In genomic region chr17:2083613-2084128, GRCh38 we compare ENCODE assay signal across 8 cellular contexts. TPM values are rescaled to one million over a fixed set of nuclear protein-coding genes. Genes with fewer than 3 reads are reported as not detected.
DNase-seq lines count a peak whose midpoint lies in the region; ATAC-seq, FAIRE-seq and TF ChIP-seq lines count a peak whose summit lies in the region.

No MANE protein-coding gene starts in this region.

- H3K79me1 ChIP-seq in neuronal stem cell (ENCODE audit: low read depth, low read length), result peaks cover 3% of the 10 kb centered on the region

- DNase-seq in GM06990 (ENCODE audit: extremely low read depth, insufficient read length), result no peak
- peak; percentile 22 for DNase-seq in HT-29 (ENCODE audit: low spot score)
- DNase-seq in colonic mucosa, result no peak
- DNase-seq in neuronal stem cell (ENCODE audit: low spot score), result no peak
- DNase-seq in RCC 7860 (ENCODE audit: low spot score), result no peak
- DNase-seq in NCI-H2029 (lab: John Stamatoyannopoulos, UW), result no peak
- DNase-seq in NCI-H1417 (lab: John Stamatoyannopoulos, UW), result no peak

- peak overlapping the region; percentile 31 to 76 for H3K9ac ChIP-seq in colonic mucosa (ENCODE audit: low read depth in 2 of 2, low read length in 2 of 2)
- no peak overlapping the region for H3K9ac ChIP-seq in neuronal stem cell (ENCODE audit: low read depth, low read length, poor library complexity)

- no peak for FAIRE-seq in RCC 7860 (lab: Jason Lieb, UNC)

- H2BK12ac ChIP-seq in neuronal stem cell (ENCODE audit: low read length), result no peak overlapping the region

- H3K4me3 ChIP-seq in GM06990 (replicated peaks; ENCODE audit: low read depth, low read length) (no peak overlapping the region), colonic mucosa (no peak overlapping the region), neuronal stem cell (ENCODE audit: low read length in 2 of 2) (no peak overlapping the region)

- H3K36me3 ChIP-seq in GM06990 (ENCODE audit: control insufficient read depth, insufficient read depth, low read length) (peaks cover 10% of the 10 kb centered on the region), colonic mucosa (no peaks in the 10 kb centered on the region), neuronal stem cell (replicated peaks in 1 of 2; ENCODE audit: control insufficient read depth in 2 of 2, insufficient read depth in 2 of 2, low read length in 2 of 2) (peaks cover 19 to 62% of the 10 kb centered on the region in 2 donors)

- no CpG with 5 or more reads among the region's 7 CpGs for WGBS in neuronal stem cell (ENCODE audit: extremely low coverage in 2 of 2, insufficient read length in 2 of 2, insufficient replicate concordance in 1 of 2), 2 donors

- no peak overlapping the region for H3K18ac ChIP-seq in neuronal stem cell (ENCODE audit: low read length)

- H3K14ac ChIP-seq in neuronal stem cell (ENCODE audit: low read length), result peak overlapping the region; percentile 67

- H4K91ac ChIP-seq in neuronal stem cell (ENCODE audit: low read depth, low read length, poor library complexity), result peak overlapping the region; percentile 25

- H3K4me1 ChIP-seq in colonic mucosa (peaks cover 20% of the 10 kb centered on the region), neuronal stem cell (ENCODE audit: control insufficient read depth in 2 of 2, insufficient read depth in 1 of 2, low read depth in 1 of 2, low read length in 2 of 2) (peaks cover 0 to 4% of the 10 kb centered on the region in 2 donors)

- no peaks in the 10 kb centered on the region for H3K9me3 ChIP-seq in colonic mucosa
- H3K9me3 ChIP-seq in neuronal stem cell (replicated peaks in 1 of 2; ENCODE audit: control insufficient read depth in 2 of 2, insufficient read depth in 1 of 2, low read depth in 1 of 2, low read length in 2 of 2), result no peaks in the 10 kb centered on the region

- ATAC-seq in GM21367 (IDR thresholded peaks at IDR 0.05; ENCODE audit: unreplicated experiment), result no peak

- H2BK120ac ChIP-seq in neuronal stem cell (ENCODE audit: low read depth, low read length), result no peak overlapping the region

- H2BK5ac ChIP-seq in neuronal stem cell (ENCODE audit: low read length), result no peak overlapping the region

- H4K8ac ChIP-seq in neuronal stem cell (ENCODE audit: low read depth, low read length), result no peak overlapping the region

- no peak overlapping the region for H2BK15ac ChIP-seq in neuronal stem cell (ENCODE audit: low read length)

- H3K27ac ChIP-seq in colonic mucosa (peak overlapping the region; percentile 96), neuronal stem cell (replicated peaks; ENCODE audit: low read length) (no peak overlapping the region)

- TF ChIP-seq CTCF in GM06990 (IDR thresholded peaks at IDR 0.05; ENCODE audit: insufficient read depth, low read length, poor library complexity, severe bottlenecking), result peak; percentile 19
- no peak for TF ChIP-seq CTCF in colonic mucosa (IDR thresholded peaks at IDR 0.05)

- intact Hi-C loops in colonic mucosa (cut with DNase I), result no loop called here

- no peak overlapping the region for H3K4ac ChIP-seq in neuronal stem cell (ENCODE audit: low read length)

- no peaks in the 10 kb centered on the region for H3K27me3 ChIP-seq in GM06990 (replicated peaks; ENCODE audit: control insufficient read depth, insufficient read depth, low read length)
- H3K27me3 ChIP-seq in colonic mucosa, result no peaks in the 10 kb centered on the region
- H3K27me3 ChIP-seq in neuronal stem cell (ENCODE audit: control insufficient read depth in 3 of 3, insufficient read depth in 3 of 3, low read depth in 1 of 3, low read length in 3 of 3), result peaks cover 0 to 2% (median 0%) of the 10 kb centered on the region in 3 experiments

- H3K4me2 ChIP-seq in neuronal stem cell (ENCODE audit: insufficient read depth, low read length, poor library complexity, severe bottlenecking), result no peak overlapping the region

- peak overlapping the region; percentile 21 for H3K23ac ChIP-seq in neuronal stem cell (ENCODE audit: low read depth, low read length, poor library complexity)

- no peak overlapping the region for H2AFZ ChIP-seq in neuronal stem cell (ENCODE audit: low read length)

- H2AK5ac ChIP-seq in neuronal stem cell (ENCODE audit: low read depth, low read length), result no peak overlapping the region

RNA-seq across cellular contexts. Expression of gene HIC1, which starts 28.8 kb away (rescaled TPM):
- total RNA-seq in HT-29 (2014; rRNA removed; shearing (Covaris generic)), result 0.31 and 0.55 TPM in 2 replicates
- total RNA-seq in colonic mucosa, result 10 to 100 TPM in 1 of 2 donors, 1 to 10 TPM in 1; 7.0 to 11.2 TPM
- 0.08 TPM for polyA plus RNA-seq in neuronal stem cell (2013, experiment 1 of 2)
- polyA plus RNA-seq in neuronal stem cell (2013, experiment 2 of 2), result 0.04 TPM

RNA-seq across cellular contexts. Expression of gene OVCA2, which starts 41.8 kb away (rescaled TPM):
- 54.1 and 56.8 TPM in 2 replicates for total RNA-seq in HT-29 (2014; rRNA removed; shearing (Covaris generic))
- total RNA-seq in colonic mucosa, result 10 to 100 TPM; 41.0 to 49.8 TPM
- 13.9 TPM for polyA plus RNA-seq in neuronal stem cell (2013, experiment 1 of 2)
- 14.2 TPM for polyA plus RNA-seq in neuronal stem cell (2013, experiment 2 of 2)

RNA-seq across cellular contexts. Expression of gene DPH1, which starts 53.7 kb away (rescaled TPM):
- 31.6 and 38.5 TPM in 2 replicates for total RNA-seq in HT-29 (2014; rRNA removed; shearing (Covaris generic))
- 10 to 100 TPM; 22.7 to 34.4 TPM for total RNA-seq in colonic mucosa
- 19.6 TPM for polyA plus RNA-seq in neuronal stem cell (2013, experiment 1 of 2)
- 18.0 TPM for polyA plus RNA-seq in neuronal stem cell (2013, experiment 2 of 2)

RNA-seq across cellular contexts. Expression of gene RTN4RL1, which starts 58.5 kb away (rescaled TPM):
- not detected in 2 replicates for total RNA-seq in HT-29 (2014; rRNA removed; shearing (Covaris generic))
- total RNA-seq in colonic mucosa, result under 1 TPM; 0.32 to 0.37 TPM
- polyA plus RNA-seq in neuronal stem cell (2013, experiment 1 of 2), result 4.0 TPM
- polyA plus RNA-seq in neuronal stem cell (2013, experiment 2 of 2), result 3.9 TPM
